1 cellular context compared by ENCODE assay signal in genomic region chr14:55688566-55688965, GRCh38.
TF ChIP-seq lines count a peak whose summit lies in the region.

No MANE protein-coding gene starts in this region.

TF ChIP-seq in HepG2, 621 proteins besides CTCF, POLR2A, EP300 and RAD21:
- no peak for TF ChIP-seq ELK4 (CRISPR knock-in tag; IDR thresholded peaks at IDR 0.05; ENCODE audit: borderline replicate concordance)
- TF ChIP-seq GATA4 (IDR thresholded peaks at IDR 0.05; ENCODE audit: borderline replicate concordance, low read depth): no peak
- TF ChIP-seq ZHX2 (IDR thresholded peaks at IDR 0.05; ENCODE audit: low read depth): no peak
- TF ChIP-seq ZHX2 (CRISPR knock-in tag; IDR thresholded peaks at IDR 0.05; ENCODE audit: borderline replicate concordance): no peak
- TF ChIP-seq XRCC5 (optimal IDR thresholded peaks at IDR 0.05; ENCODE audit: low read length): no peak
- no peak for TF ChIP-seq NFKB2 (CRISPR knock-in tag; IDR thresholded peaks at IDR 0.05; ENCODE audit: borderline replicate concordance)
- TF ChIP-seq GABPB1 (CRISPR knock-in tag; IDR thresholded peaks at IDR 0.05): no peak
- no peak for TF ChIP-seq PRMT3 (CRISPR knock-in tag; IDR thresholded peaks at IDR 0.05; ENCODE audit: borderline replicate concordance, low read depth)
- no peak for TF ChIP-seq ZNF644 (CRISPR knock-in tag; IDR thresholded peaks at IDR 0.05; ENCODE audit: low read depth)
